ENCODE assay signal across 10 cellular contexts in genomic region chr12:102950107-102950949, GRCh38.
DNase-seq lines count a peak whose midpoint lies in the region; ATAC-seq lines count a peak whose summit lies in the region.
"Had no signal": no experiment of that assay in that cellular context is flagged by ENCODE, and none has a peak within 500 bp of the region (broad histone marks: within the 10 kb centered on the region; RNA-seq: fewer than 3 reads in every experiment).

No MANE protein-coding gene starts in this region.

- peaks cover 21% of the 10 kb centered on the region for H3K4me1 Mint-ChIP-seq in T-helper 2 cell treated with Interferon-gamma antibody and Interleukin-4, amounts not matched to agents 5 μg/mL and 100 μg/mL, for 36 hours (ENCODE audit: low read depth)
- H3K4me1 Mint-ChIP-seq in stimulated activated memory B cell treated with anti-CD40 and anti-IgM and Interleukin-4, amounts not matched to agents 10 μg/mL and 1 μg/mL and 100 μg/mL, for 72 hours: peaks cover 12% of the 10 kb centered on the region

- intact Hi-C loops in head of caudate nucleus (cut with DNase I): loop anchor here (5.0 kb wide), 1 partner anchor 597 kb away; no protein-coding TSS in a partner anchor

- H3K4me3 Mint-ChIP-seq in T-helper 2 cell treated with Interferon-gamma antibody and Interleukin-4, amounts not matched to agents 5 μg/mL and 100 μg/mL, for 36 hours: peak overlapping the region; percentile 25
- peak overlapping the region; percentile 75 for H3K4me3 Mint-ChIP-seq in stimulated activated memory B cell treated with anti-CD40 and anti-IgM and Interleukin-4, amounts not matched to agents 10 μg/mL and 1 μg/mL and 100 μg/mL, for 72 hours
- H3K4me3 Mint-ChIP-seq: dendritic cell treated with granulocyte-macrophage colony-stimulating factor and Interleukin-4, amounts not matched to agents 40 ng/mL and 50 ng/mL, for 4 days had no signal

- no peaks in the 10 kb centered on the region for H3K9me3 Mint-ChIP-seq in T-helper 2 cell treated with Interferon-gamma antibody and Interleukin-4, amounts not matched to agents 5 μg/mL and 100 μg/mL, for 36 hours
- H3K9me3 Mint-ChIP-seq in stimulated activated memory B cell treated with anti-CD40 and anti-IgM and Interleukin-4, amounts not matched to agents 10 μg/mL and 1 μg/mL and 100 μg/mL, for 72 hours: no peaks in the 10 kb centered on the region
- H3K9me3 Mint-ChIP-seq: dendritic cell treated with granulocyte-macrophage colony-stimulating factor and Interleukin-4, amounts not matched to agents 40 ng/mL and 50 ng/mL, for 4 days had no signal

- peaks cover 2% of the 10 kb centered on the region for H3K36me3 Mint-ChIP-seq in T-helper 2 cell treated with Interferon-gamma antibody and Interleukin-4, amounts not matched to agents 5 μg/mL and 100 μg/mL, for 36 hours (ENCODE audit: low read depth)
- H3K36me3 Mint-ChIP-seq in stimulated activated memory B cell treated with anti-CD40 and anti-IgM and Interleukin-4, amounts not matched to agents 10 μg/mL and 1 μg/mL and 100 μg/mL, for 72 hours: no peaks in the 10 kb centered on the region

- no peak for ATAC-seq in stimulated activated memory B cell treated with anti-CD40 and anti-IgM and Interleukin-4, amounts not matched to agents 10 μg/mL and 1 μg/mL and 100 μg/mL, for 72 hours
- ATAC-seq in HG02642 (IDR thresholded peaks at IDR 0.05; ENCODE audit: poor library complexity, unreplicated experiment): no peak

- DNase-seq in T-helper 2 cell treated with Interferon-gamma antibody and Interleukin-4, amounts not matched to agents 5 μg/mL and 100 μg/mL, for 36 hours (ENCODE audit: low spot score): no peak
- DNase-seq in T-helper 2 cell (no peak), NCI-H345 treated with DMSO at 0.1 percent for 48 hours (lab: John Stamatoyannopoulos, UW; ENCODE audit: unreplicated experiment) (peak; percentile 32), head of caudate nucleus (peak in 23 of 42 donors; percentile 3 to 60 (median 34)), amniotic stem cell (lab: John Stamatoyannopoulos, UW) (no peak), hepatic stellate cell (ENCODE audit: low spot score) (no peak)
- DNase-seq: activated CD4-positive, alpha-beta T cell treated with anti-CD3 and anti-CD28 coated beads for 48 hours had no signal

- H3K27me3 Mint-ChIP-seq in T-helper 2 cell treated with Interferon-gamma antibody and Interleukin-4, amounts not matched to agents 5 μg/mL and 100 μg/mL, for 36 hours (ENCODE audit: low read depth): peaks cover 72% of the 10 kb centered on the region
- peaks cover 66% of the 10 kb centered on the region for H3K27me3 Mint-ChIP-seq in stimulated activated memory B cell treated with anti-CD40 and anti-IgM and Interleukin-4, amounts not matched to agents 10 μg/mL and 1 μg/mL and 100 μg/mL, for 72 hours

- no peak overlapping the region for H3K27ac Mint-ChIP-seq in T-helper 2 cell treated with Interferon-gamma antibody and Interleukin-4, amounts not matched to agents 5 μg/mL and 100 μg/mL, for 36 hours
- peak overlapping the region; percentile 35 for H3K27ac Mint-ChIP-seq in stimulated activated memory B cell treated with anti-CD40 and anti-IgM and Interleukin-4, amounts not matched to agents 10 μg/mL and 1 μg/mL and 100 μg/mL, for 72 hours
- H3K27ac Mint-ChIP-seq: dendritic cell treated with granulocyte-macrophage colony-stimulating factor and Interleukin-4, amounts not matched to agents 40 ng/mL and 50 ng/mL, for 4 days had no signal

Comparison
In these comparisons a context has a peak if more than half of its experiments do, and no peak if none do; other contexts are left out.
1. DNase-seq: peak in NCI-H345 treated with DMSO at 0.1 percent for 48 hours (single experiment) and head of caudate nucleus (23 of 42); none in T-helper 2 cell treated with Interferon-gamma antibody and Interleukin-4, amounts not matched to agents 5 μg/mL and 100 μg/mL, for 36 hours (single experiment), T-helper 2 cell (0 of 5), amniotic stem cell (single experiment) and hepatic stellate cell (single experiment).